ENCODE assay signal across 26 cellular contexts in genomic region chr9:8780386-8780785, GRCh38.
"Had no signal": no experiment of that assay in that cellular context is flagged by ENCODE, and none has a peak within 500 bp of the region (broad histone marks: within the 10 kb centered on the region; RNA-seq: fewer than 3 reads in every experiment).

No MANE protein-coding gene starts in this region.

- H3K36me3 Mint-ChIP-seq: memory B cell; naive thymus-derived CD8-positive, alpha-beta T cell had no signal

- ATAC-seq: esophagus mucosa; gastrocnemius medialis; naive thymus-derived CD8-positive, alpha-beta T cell; right lobe of liver; stimulated activated naive CD8-positive, alpha-beta T cell treated with anti-CD3 and anti-CD28 coated beads, Interleukin-15, amount 100 ng/mL, for 72 hours had no signal

- H3K4me1 Mint-ChIP-seq: memory B cell; naive thymus-derived CD8-positive, alpha-beta T cell; stimulated activated naive CD8-positive, alpha-beta T cell treated with anti-CD3 and anti-CD28 coated beads, Interleukin-15, amount 100 ng/mL, for 72 hours had no signal

- H3K27ac Mint-ChIP-seq: dendritic cell treated with granulocyte-macrophage colony-stimulating factor and Interleukin-4, amounts not matched to agents 40 ng/mL and 50 ng/mL, for 4 days; memory B cell; naive thymus-derived CD8-positive, alpha-beta T cell; progenitor cell of endocrine pancreas; stimulated activated naive CD8-positive, alpha-beta T cell treated with anti-CD3 and anti-CD28 coated beads, Interleukin-15, amount 100 ng/mL, for 72 hours had no signal

- H2AFZ ChIP-seq: parathyroid adenoma had no signal

- H3K4me1 ChIP-seq: colonic mucosa, gastrocnemius medialis, parathyroid adenoma had no signal

- H3K4me2 ChIP-seq: smooth muscle cell had no signal

- H3K4me3 Mint-ChIP-seq: dendritic cell treated with granulocyte-macrophage colony-stimulating factor and Interleukin-4, amounts not matched to agents 40 ng/mL and 50 ng/mL, for 4 days; memory B cell; naive thymus-derived CD8-positive, alpha-beta T cell; neural crest cell; stimulated activated naive CD8-positive, alpha-beta T cell treated with anti-CD3 and anti-CD28 coated beads, Interleukin-15, amount 100 ng/mL, for 72 hours had no signal

- DNase-seq: colonic mucosa; foreskin fibroblast; gastrocnemius medialis; head of caudate nucleus; naive thymus-derived CD8-positive, alpha-beta T cell; right lobe of liver; stimulated activated CD4-positive, alpha-beta T cell treated with anti-CD3 and anti-CD28 coated beads, Interleukin-12 subunit alpha, Interleukin-12 subunit beta, amount 100 ng/mL, for 4 hours; stimulated activated CD4-positive, alpha-beta T cell treated with anti-CD3 and anti-CD28 coated beads, Interleukin-1b, Interleukin-23, amount 100 ng/mL, for 48 hours; stimulated activated CD4-positive, alpha-beta T cell treated with anti-CD3 and anti-CD28 coated beads, Interleukin-4, amount 100 ng/mL, for 1 hour; stimulated activated CD8-positive, alpha-beta memory T cell treated with anti-CD3 and anti-CD28 coated beads, Interleukin-4, amount 100 ng/mL, for 48 hours; stimulated activated naive CD4-positive, alpha-beta T cell; stimulated activated naive CD8-positive, alpha-beta T cell treated with anti-CD3 and anti-CD28 coated beads, Interleukin-15, amount 100 ng/mL, for 72 hours; thyroid gland; trophoblast cell had no signal

- H3K79me2 ChIP-seq: parathyroid adenoma had no signal

- H3K36me3 ChIP-seq: colonic mucosa, gastrocnemius medialis, neutrophil, right lobe of liver, suprapubic skin, thyroid gland, vagina had no signal

- H3K9me3 ChIP-seq: colonic mucosa, gastrocnemius medialis, neutrophil, right lobe of liver, suprapubic skin, thyroid gland, vagina had no signal

- H3K27me3 ChIP-seq: colonic mucosa, gastrocnemius medialis, neutrophil, right lobe of liver, suprapubic skin, thyroid gland, vagina had no signal

- H3K27ac ChIP-seq: colonic mucosa, epithelial cell of prostate, gastrocnemius medialis, neutrophil, parathyroid adenoma, right lobe of liver, suprapubic skin, thyroid gland, vagina had no signal

- H3K9me3 Mint-ChIP-seq: dendritic cell treated with granulocyte-macrophage colony-stimulating factor and Interleukin-4, amounts not matched to agents 40 ng/mL and 50 ng/mL, for 4 days; naive thymus-derived CD8-positive, alpha-beta T cell; neural crest cell; stimulated activated naive CD8-positive, alpha-beta T cell treated with anti-CD3 and anti-CD28 coated beads, Interleukin-15, amount 100 ng/mL, for 72 hours had no signal

- H3K27me3 Mint-ChIP-seq: dendritic cell treated with granulocyte-macrophage colony-stimulating factor and Interleukin-4, amounts not matched to agents 40 ng/mL and 50 ng/mL, for 4 days; memory B cell; naive thymus-derived CD8-positive, alpha-beta T cell; progenitor cell of endocrine pancreas; stimulated activated naive CD8-positive, alpha-beta T cell treated with anti-CD3 and anti-CD28 coated beads, Interleukin-15, amount 100 ng/mL, for 72 hours had no signal

- H3K4me3 ChIP-seq: colonic mucosa, gastrocnemius medialis, lung, right lobe of liver, smooth muscle cell, suprapubic skin, thyroid gland, vagina had no signal
